ENCODE assay signal across 14 cellular contexts in the genomic region with DNA sequence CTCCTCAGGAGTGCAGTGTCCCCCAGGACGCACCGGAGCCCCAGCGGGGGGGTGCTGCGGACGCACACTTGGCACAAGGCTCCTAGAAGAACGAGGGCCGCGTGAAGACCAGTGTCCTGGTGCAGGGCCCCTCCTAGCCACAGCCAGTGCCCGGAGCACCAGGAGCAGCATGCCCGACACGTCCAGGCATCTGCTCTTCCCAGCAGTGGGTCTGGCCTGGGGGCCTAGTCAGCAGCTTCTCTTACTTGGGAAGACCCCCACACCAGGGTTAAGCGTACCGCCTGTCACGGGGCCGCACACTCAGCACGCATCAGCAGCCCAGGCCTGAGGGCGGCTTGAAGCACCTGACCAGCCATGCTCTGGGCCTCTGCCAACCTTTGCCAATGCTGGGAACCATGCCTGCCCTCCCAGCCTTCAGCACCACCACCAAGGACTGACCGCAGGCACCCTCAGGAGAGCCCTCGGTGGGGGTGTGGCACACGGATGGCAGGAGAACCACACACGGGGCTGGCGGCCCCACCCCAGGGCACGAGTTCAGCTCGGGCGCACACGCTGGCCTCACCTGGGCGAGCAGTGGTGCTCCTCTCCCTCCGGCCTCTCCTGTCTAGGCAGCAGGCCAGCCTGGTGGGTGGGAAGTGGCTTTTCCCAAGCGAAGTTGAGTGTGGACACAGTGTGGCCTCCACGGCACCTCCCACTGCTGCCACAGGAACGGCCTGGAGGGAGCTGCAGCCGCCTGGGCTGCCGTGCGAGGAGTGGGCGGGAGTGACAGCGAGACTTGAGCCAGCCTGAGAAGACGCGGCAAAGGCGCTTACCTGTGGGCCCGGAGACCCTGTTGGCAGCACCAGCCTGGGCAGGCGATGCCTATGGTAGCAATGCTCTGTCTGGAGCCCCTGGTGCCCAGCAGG. TPM values are rescaled to one million over a fixed set of nuclear protein-coding genes. Genes with fewer than 3 reads are reported as not detected.
"Had no signal": no experiment of that assay in that cellular context is flagged by ENCODE, and none has a peak within 500 bp of the region (broad histone marks: within the 10 kb centered on the region; RNA-seq: fewer than 3 reads in every experiment).

No MANE protein-coding gene starts in this region.

- H3K4me1 ChIP-seq: ascending aorta, parathyroid adenoma, upper lobe of left lung had no signal

- H3K9ac ChIP-seq: parathyroid adenoma had no signal

- H3K36me3 Mint-ChIP-seq: activated naive CD8-positive, alpha-beta T cell treated with anti-CD3 and anti-CD28 coated beads, Interleukin-2, amount 10 ng/mL, durations not matched to agents 7 days and 5 days had no signal

- H3K9me3 Mint-ChIP-seq: activated naive CD8-positive, alpha-beta T cell treated with anti-CD3 and anti-CD28 coated beads, Interleukin-2, amount 10 ng/mL, durations not matched to agents 7 days and 5 days; nephron; stimulated activated effector memory CD8-positive, alpha-beta T cell treated with anti-CD3 and anti-CD28 coated beads, Interleukin-12 subunit alpha, Interleukin-12 subunit beta, amount 100 ng/mL, for 72 hours had no signal

- H3K27me3 Mint-ChIP-seq: activated naive CD8-positive, alpha-beta T cell treated with anti-CD3 and anti-CD28 coated beads, Interleukin-2, amount 10 ng/mL, durations not matched to agents 7 days and 5 days had no signal

- H3K4me3 Mint-ChIP-seq: activated CD8-positive, alpha-beta T cell treated with anti-CD3 and anti-CD28 coated beads, Interleukin-2, amount 10 ng/mL, durations not matched to agents 7 days and 5 days; activated naive CD8-positive, alpha-beta T cell treated with anti-CD3 and anti-CD28 coated beads, Interleukin-2, amount 10 ng/mL, durations not matched to agents 7 days and 5 days; nephron; stimulated activated effector memory CD8-positive, alpha-beta T cell treated with anti-CD3 and anti-CD28 coated beads, Interleukin-12 subunit alpha, Interleukin-12 subunit beta, amount 100 ng/mL, for 72 hours had no signal

- DNase-seq: activated CD4-positive, alpha-beta T cell treated with anti-CD3 and anti-CD28 coated beads for 4 hours; activated CD8-positive, alpha-beta memory T cell treated with anti-CD3 and anti-CD28 coated beads, Interleukin-2, amount 50 U/mL, for 48 hours; activated CD8-positive, alpha-beta T cell treated with anti-CD3 and anti-CD28 coated beads, Interleukin-2, amount 10 ng/mL, durations not matched to agents 7 days and 5 days; activated naive CD8-positive, alpha-beta T cell treated with anti-CD3 and anti-CD28 coated beads, Interleukin-2, amount 10 ng/mL, durations not matched to agents 7 days and 5 days; cortex of kidney; hippocampal formation had no signal

- H3K4me2 ChIP-seq: smooth muscle cell had no signal

- H3K4me1 Mint-ChIP-seq: activated naive CD8-positive, alpha-beta T cell treated with anti-CD3 and anti-CD28 coated beads, Interleukin-2, amount 10 ng/mL, durations not matched to agents 7 days and 5 days; stimulated activated effector memory CD8-positive, alpha-beta T cell treated with anti-CD3 and anti-CD28 coated beads, Interleukin-12 subunit alpha, Interleukin-12 subunit beta, amount 100 ng/mL, for 72 hours had no signal

- H3K9me3 ChIP-seq: ascending aorta, upper lobe of left lung had no signal

- H2AFZ ChIP-seq: parathyroid adenoma had no signal

- H3K4me3 ChIP-seq: ascending aorta, cardiac muscle cell, smooth muscle cell, upper lobe of left lung had no signal

- H3K27me3 ChIP-seq: ascending aorta, cardiac muscle cell, upper lobe of left lung had no signal

- H3K27ac Mint-ChIP-seq: activated CD8-positive, alpha-beta T cell treated with anti-CD3 and anti-CD28 coated beads, Interleukin-2, amount 10 ng/mL, durations not matched to agents 7 days and 5 days; activated naive CD8-positive, alpha-beta T cell treated with anti-CD3 and anti-CD28 coated beads, Interleukin-2, amount 10 ng/mL, durations not matched to agents 7 days and 5 days; nephron; stimulated activated effector memory CD8-positive, alpha-beta T cell treated with anti-CD3 and anti-CD28 coated beads, Interleukin-12 subunit alpha, Interleukin-12 subunit beta, amount 100 ng/mL, for 72 hours had no signal

- H3K27ac ChIP-seq: ascending aorta, cardiac muscle cell, parathyroid adenoma, upper lobe of left lung, VCaP had no signal

- ATAC-seq: activated CD8-positive, alpha-beta T cell treated with anti-CD3 and anti-CD28 coated beads, Interleukin-2, amount 10 ng/mL, durations not matched to agents 7 days and 5 days; stimulated activated effector memory CD8-positive, alpha-beta T cell treated with anti-CD3 and anti-CD28 coated beads, Interleukin-12 subunit alpha, Interleukin-12 subunit beta, amount 100 ng/mL, for 72 hours had no signal

RNA-seq across cellular contexts. Expression of gene CCDC183, which starts 34.1 kb away (rescaled TPM):
- total RNA-seq: ascending aorta had no signal
